ENCODE assay signal across 8 cellular contexts in genomic region chr10:13162013-13162364, GRCh38. TPM values are rescaled to one million over a fixed set of nuclear protein-coding genes. Genes with fewer than 3 reads are reported as not detected.
A peak's percentile ranks its signal among the peaks of the same experiment; 100 is the strongest.
DNase-seq lines count a peak whose midpoint lies in the region; ATAC-seq and TF ChIP-seq lines count a peak whose summit lies in the region.

No MANE protein-coding gene starts in this region.

- no peaks in the 10 kb centered on the region for H3K9me3 ChIP-seq in CD4-positive, alpha-beta memory T cell (ENCODE audit: control insufficient read depth in 1 of 2, low read length in 2 of 2)
- no peaks in the 10 kb centered on the region for H3K9me3 ChIP-seq in HUES64 (ENCODE audit: insufficient read depth, low read depth, low read length)
- no peaks in the 10 kb centered on the region for H3K9me3 ChIP-seq in mammary epithelial cell (replicated peaks; ENCODE audit: insufficient read depth, low read length)
- no peaks in the 10 kb centered on the region for H3K9me3 ChIP-seq in vagina

- peak overlapping the region; percentile 100 for H2AFZ ChIP-seq in mammary epithelial cell (ENCODE audit: low read depth, low read length)

- TF ChIP-seq CTCF in mammary epithelial cell (conservative IDR thresholded peaks at IDR 0.05 in 1 of 2, IDR thresholded peaks at IDR 0.05 in 1 of 2; ENCODE audit: extremely low read depth in 1 of 2, insufficient read depth in 1 of 2, low read depth in 1 of 2, low read length in 2 of 2), result no peak
- no peak for TF ChIP-seq CTCF in nephron (IDR thresholded peaks at IDR 0.05; ENCODE audit: unreplicated experiment in 3 of 3)
- TF ChIP-seq CTCF in vagina (IDR thresholded peaks at IDR 0.05), result no peak

- dilution Hi-C loops in mammary epithelial cell (cut with HindIII; ENCODE audit: low sequenced_read_pairs), result no loop called here

- CTCF ChIA-PET in CD4-positive, alpha-beta memory T cell (lab: Charles Lee; ENCODE audit: partially characterized antibody), result interaction anchor here (0.8 to 5.0 kb wide), 12 partner anchors 9 to 278 kb away, joined by 3 to 35 read pairs (median 6); partner anchors contain the start of genes OPTN and PHYH
- CTCF ChIA-PET in mammary epithelial cell (lab: Charles Lee; ENCODE audit: low non-redundant PET), result interaction anchor here (0.6 to 1.0 kb wide), 3 partner anchors 14 to 828 kb away, joined by 3 read pairs; no protein-coding TSS in a partner anchor

- no peaks in the 10 kb centered on the region for H3K36me3 Mint-ChIP-seq in CD4-positive, alpha-beta memory T cell
- peaks cover 4% of the 10 kb centered on the region for H3K36me3 Mint-ChIP-seq in nephron (ENCODE audit: low read depth)

- intact Hi-C loops in CD4-positive, alpha-beta memory T cell (cut with micrococcal nuclease), result no loop called here
- intact Hi-C loops in mammary epithelial cell (cut with micrococcal nuclease), result no loop called here
- intact Hi-C loops in left cardiac atrium (cut with DNase I), result loop anchor here (5.0 to 10.0 kb wide), 4 partner anchors 123 to 375 kb away; no protein-coding TSS in a partner anchor
- intact Hi-C loops in vagina (cut with DNase I), result no loop called here

- H3K4me1 ChIP-seq in CD4-positive, alpha-beta memory T cell (ENCODE audit: insufficient read depth, low read length), result peaks cover 15% of the 10 kb centered on the region
- 0 out of 2 replicates have a peak, but pooled peaks cover 5% of the 10 kb centered on the region for H3K4me1 ChIP-seq in HUES64 (ENCODE audit: insufficient read depth, low read length)
- H3K4me1 ChIP-seq in mammary epithelial cell (ENCODE audit: insufficient read depth, low read length), result peaks cover 12% of the 10 kb centered on the region
- H3K4me1 ChIP-seq in vagina, result peaks cover 13% of the 10 kb centered on the region

- no peaks in the 10 kb centered on the region for H3K27me3 ChIP-seq in CD4-positive, alpha-beta memory T cell (ENCODE audit: insufficient read depth, low read length)
- no peaks in the 10 kb centered on the region for H3K27me3 ChIP-seq in HUES64 (ENCODE audit: insufficient read depth, low read length)
- H3K27me3 ChIP-seq in mammary epithelial cell (ENCODE audit: insufficient read depth, low read length), result no peaks in the 10 kb centered on the region
- no peaks in the 10 kb centered on the region for H3K27me3 ChIP-seq in vagina

- H3K27ac Mint-ChIP-seq in CD4-positive, alpha-beta memory T cell, result peak overlapping the region; percentile 26 to 94 (median 61)
- no peak overlapping the region for H3K27ac Mint-ChIP-seq in nephron

- no peaks in the 10 kb centered on the region for H4K20me1 ChIP-seq in mammary epithelial cell (ENCODE audit: insufficient read depth, low read length)

- H3K27ac ChIP-seq in CD4-positive, alpha-beta memory T cell (ENCODE audit: low read depth, low read length), result no peak overlapping the region
- H3K27ac ChIP-seq in HUES64 (ENCODE audit: low read depth, low read length), result no peak overlapping the region; the same call in 1 of the 2 replicates
- peak overlapping the region; percentile 78 for H3K27ac ChIP-seq in mammary epithelial cell (ENCODE audit: insufficient read depth, low read depth, low read length)
- H3K27ac ChIP-seq in vagina, result no peak overlapping the region

- no peak for DNase-seq in CD4-positive, alpha-beta memory T cell
- DNase-seq in mammary epithelial cell (no peak), left cardiac atrium (no peak), vagina (ENCODE audit: extremely low spot score in 2 of 2) (no peak)

- in situ Hi-C loops in mammary epithelial cell (cut with MboI; ENCODE audit: low sequenced_read_pairs in 2 of 2), result no loop called here

- no TSS peak for BruUV-seq in mammary epithelial cell (replicated peaks; lab: Mats Ljungman, UMichigan)

- H3K27me3 Mint-ChIP-seq in CD4-positive, alpha-beta memory T cell, result no peaks in the 10 kb centered on the region
- no peaks in the 10 kb centered on the region for H3K27me3 Mint-ChIP-seq in nephron (ENCODE audit: low read depth)

- peaks cover 15 to 35% (median 23%) of the 10 kb centered on the region in 4 donors for H3K4me1 Mint-ChIP-seq in CD4-positive, alpha-beta memory T cell
- H3K4me1 Mint-ChIP-seq in nephron, result peaks cover 19% of the 10 kb centered on the region

- no peaks in the 10 kb centered on the region for H3K36me3 ChIP-seq in CD4-positive, alpha-beta memory T cell (ENCODE audit: insufficient read depth, low read length)
- H3K36me3 ChIP-seq in HUES64 (ENCODE audit: insufficient read depth, low read length), result peaks cover 35% of the 10 kb centered on the region
- H3K36me3 ChIP-seq in mammary epithelial cell (ENCODE audit: insufficient read depth, low read length), result no peaks in the 10 kb centered on the region
- no peaks in the 10 kb centered on the region for H3K36me3 ChIP-seq in vagina

- peaks cover 44% of the 10 kb centered on the region for H3K79me2 ChIP-seq in mammary epithelial cell (ENCODE audit: insufficient read depth, low read length)

- peak overlapping the region; percentile 36 to 50 for H3K4me3 ChIP-seq in CD4-positive, alpha-beta memory T cell (ENCODE audit: low read length in 2 of 2)
- H3K4me3 ChIP-seq in HUES64 (ENCODE audit: low read length), result peak overlapping the region; percentile 92
- peak overlapping the region; percentile 54 to 84 (median 69) for H3K4me3 ChIP-seq in mammary epithelial cell (replicated peaks in 1 of 3; ENCODE audit: insufficient read depth in 1 of 3, low read depth in 2 of 3, low read length in 3 of 3)
- peak overlapping the region in 1 of 2 donors; percentile 24 for H3K4me3 ChIP-seq in vagina

- peaks cover 0 to 4% (median 0%) of the 10 kb centered on the region in 8 donors for H3K9me3 Mint-ChIP-seq in CD4-positive, alpha-beta memory T cell
- H3K9me3 Mint-ChIP-seq in nephron, result peaks cover 1% of the 10 kb centered on the region

- TF ChIP-seq POLR2A in vagina (IDR thresholded peaks at IDR 0.05), result no peak

- POLR2A ChIA-PET in CD4-positive, alpha-beta memory T cell (lab: Charles Lee; ENCODE audit: partially characterized antibody), result interaction anchor here (0.8 to 4.8 kb wide), 3 partner anchors 139 to 211 kb away, joined by 3 to 49 read pairs (median 9); partner anchors contain the start of genes PHYH and SEPHS1

- peak overlapping the region; percentile 49 to 94 (median 80) for H3K4me3 Mint-ChIP-seq in CD4-positive, alpha-beta memory T cell
- peak overlapping the region; percentile 90 to 94 (median 92) for H3K4me3 Mint-ChIP-seq in nephron

- H3K9ac ChIP-seq in HUES64 (ENCODE audit: low read depth, low read length) (peak overlapping the region; percentile 89), mammary epithelial cell (ENCODE audit: insufficient read depth, low read length) (peak overlapping the region; percentile 71)

- peak overlapping the region; percentile 80 for H3K4me2 ChIP-seq in mammary epithelial cell (ENCODE audit: insufficient read depth, low read depth, low read length)

- ATAC-seq in GM18517 (IDR thresholded peaks at IDR 0.05; ENCODE audit: unreplicated experiment) (no peak), left cardiac atrium (no peak), GM21717 (IDR thresholded peaks at IDR 0.05; ENCODE audit: unreplicated experiment) (no peak)

- WGBS in HUES64, result 3% methylated on average over 12 of the region's 12 CpGs
- WGBS in mammary epithelial cell (ENCODE audit: low coverage, missing lambda C conversion rate), result 6% methylated on average over 12 of the region's 12 CpGs

RNA-seq across cellular contexts. Expression of gene MCM10, which starts 0.6 kb away (rescaled TPM):
- under 1 TPM in 1 of 2 experiments, not detected in 1; 0.17 TPM for total RNA-seq in CD4-positive, alpha-beta memory T cell
- not detected for polyA plus RNA-seq in CD4-positive, alpha-beta memory T cell
- 29.2 TPM for polyA plus RNA-seq in HUES64 (2013, experiment 1 of 2)
- 26.9 TPM for polyA plus RNA-seq in HUES64 (2013, experiment 2 of 2)
- total RNA-seq in mammary epithelial cell (10 to 100 TPM in 1 of 2 donors, 1 to 10 TPM in 1; 1.5 to 25.4 TPM), left cardiac atrium (1 to 10 TPM; 1.3 TPM), vagina (0.98 TPM)
- polyA plus RNA-seq in mammary epithelial cell, result 13.2 TPM
- polyA minus RNA-seq in mammary epithelial cell, result 35.0 TPM

Comparison
In these comparisons a context has a peak if more than half of its experiments do, and no peak if none do; other contexts are left out.
1. H3K27ac Mint-ChIP-seq: peak in CD4-positive, alpha-beta memory T cell (7 of 7); none in nephron (0 of 3).
2. intact Hi-C loops: an anchor here in left cardiac atrium (5.0 to 10.0 kb wide); none called in CD4-positive, alpha-beta memory T cell, mammary epithelial cell and vagina.